ENCODE assay signal across 21 cellular contexts in the genomic region with DNA sequence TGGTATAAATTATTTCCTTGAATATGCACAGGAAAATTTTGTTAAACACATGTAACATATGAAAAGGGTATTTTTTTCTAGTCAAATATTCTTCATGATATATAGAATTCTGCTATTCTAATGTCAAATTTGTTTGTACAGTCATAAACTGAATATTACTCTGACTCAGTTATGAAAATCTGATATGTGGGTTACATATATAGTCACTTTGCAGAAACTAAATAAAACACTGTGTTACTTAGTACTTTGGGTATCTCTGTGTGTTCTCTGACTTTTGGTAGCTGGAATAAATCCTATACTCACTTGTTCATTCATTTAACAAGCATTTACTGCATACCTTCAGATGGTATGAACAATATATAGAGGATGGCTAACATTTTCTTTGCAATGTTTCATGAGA.
DNase-seq lines count a peak whose midpoint lies in the region; ATAC-seq, FAIRE-seq and TF ChIP-seq lines count a peak whose summit lies in the region.
"Had no signal": no experiment of that assay in that cellular context is flagged by ENCODE, and none has a peak within 500 bp of the region (broad histone marks: within the 10 kb centered on the region; RNA-seq: fewer than 3 reads in every experiment).

No MANE protein-coding gene starts in this region.

- peaks cover 27% of the 10 kb centered on the region for H3K4me1 ChIP-seq in cardiac muscle cell (ENCODE audit: low read depth)
- H3K4me1 ChIP-seq in left ventricle myocardium inferior: peaks cover 45% of the 10 kb centered on the region
- no peaks in the 10 kb centered on the region for H3K4me1 ChIP-seq in GM12878 (ENCODE audit: control insufficient read depth, insufficient read depth, low read length)
- H3K4me1 ChIP-seq in vagina: no peaks in the 10 kb centered on the region
- H3K4me1 ChIP-seq: A549 had no signal

- H3K4me3 ChIP-seq in cardiac muscle cell (no peak overlapping the region), left ventricle myocardium inferior (no peak overlapping the region), GM12878 (no peak overlapping the region), vagina (no peak overlapping the region), brain microvascular endothelial cell (ENCODE audit: low read depth, low read length) (no peak overlapping the region)
- H3K4me3 ChIP-seq: A549 had no signal

- DNase-seq in cardiac muscle cell (ENCODE audit: low read depth in 1 of 2, low spot score in 1 of 2): no peak
- DNase-seq in left ventricle myocardium inferior: no peak
- DNase-seq in GM12878 (ENCODE audit: low read depth, low spot score): no peak
- no peak for DNase-seq in vagina (ENCODE audit: extremely low spot score in 2 of 2)
- DNase-seq in activated T-cell treated with anti-CD3 and anti-CD28 coated beads for 4 hours: no peak
- no peak for DNase-seq in brain microvascular endothelial cell
- DNase-seq: AML-193; Caco-2; CD4-positive, alpha-beta T cell; GOT3; H7; HFFc6; KBM-7 had no signal

- SMC1A ChIA-PET in GM12878 (lab: Charles Lee; ENCODE audit: uncharacterized antibody, unreplicated experiment): interaction anchor here (1.3 kb wide), 1 partner anchor 10 kb away, joined by 3 read pairs; no protein-coding TSS in a partner anchor

- no peak overlapping the region for H2AFZ ChIP-seq in GM12878 (ENCODE audit: control insufficient read depth, low read depth, low read length)

- POLR2A ChIA-PET in GM12878 (lab: Charles Lee): no interaction called here

- RAD21 ChIA-PET in GM12878 (lab: Charles Lee; ENCODE audit: unreplicated experiment): no interaction called here

- no peak for ATAC-seq in GM12878
- ATAC-seq: A549, HCT116, HepG2 had no signal

- BruUV-seq in GM12878 (replicated peaks; lab: Mats Ljungman, UMichigan): no TSS peak

- TF ChIP-seq CTCF in cardiac muscle cell (IDR thresholded peaks at IDR 0.05; ENCODE audit: low read depth, low read length) (no peak), left ventricle myocardium inferior (IDR thresholded peaks at IDR 0.05; ENCODE audit: borderline replicate concordance) (no peak), GM12878 (IDR thresholded peaks at IDR 0.05 in 2 of 3, conservative IDR thresholded peaks at IDR 0.05 in 1 of 3; ENCODE audit: control insufficient read depth in 2 of 3, extremely low read depth in 1 of 3, insufficient read depth in 1 of 3, low read depth in 3 of 3, low read length in 3 of 3) (no peak), vagina (IDR thresholded peaks at IDR 0.05) (no peak), brain microvascular endothelial cell (IDR thresholded peaks at IDR 0.05; ENCODE audit: low read depth, low read length, missing control alignments) (no peak)

- H3K79me2 ChIP-seq in GM12878 (ENCODE audit: control insufficient read depth, insufficient read depth, low read length): no peaks in the 10 kb centered on the region

- no peaks in the 10 kb centered on the region for H4K20me1 ChIP-seq in GM12878 (ENCODE audit: control insufficient read depth, insufficient read depth)

- H3K4me2 ChIP-seq in GM12878 (ENCODE audit: control insufficient read depth, insufficient read depth): no peak overlapping the region
- H3K4me2 ChIP-seq: A549 had no signal

- H3K27me3 ChIP-seq in cardiac muscle cell (no peaks in the 10 kb centered on the region), left ventricle myocardium inferior (ENCODE audit: low read depth) (no peaks in the 10 kb centered on the region), GM12878 (replicated peaks in 1 of 2; ENCODE audit: control insufficient read depth in 2 of 2, insufficient read depth in 2 of 2, low read length in 1 of 2) (no peaks in the 10 kb centered on the region), vagina (no peaks in the 10 kb centered on the region), brain microvascular endothelial cell (replicated peaks) (no peaks in the 10 kb centered on the region)

- H3K27ac ChIP-seq in cardiac muscle cell: peak overlapping the region; percentile 83
- H3K27ac ChIP-seq in left ventricle myocardium inferior (replicated peaks): no peak overlapping the region
- no peak overlapping the region for H3K27ac ChIP-seq in GM12878 (ENCODE audit: control insufficient read depth, insufficient read depth)
- no peak overlapping the region for H3K27ac ChIP-seq in vagina
- no peak overlapping the region for H3K27ac ChIP-seq in brain microvascular endothelial cell
- H3K27ac ChIP-seq: 22Rv1, A549, C4-2B had no signal

- TF ChIP-seq RAD21 in GM12878 (IDR thresholded peaks at IDR 0.05; ENCODE audit: insufficient read depth, low read depth, low read length): no peak

- no peak for FAIRE-seq in GM12878 (lab: Jason Lieb, UNC)
- FAIRE-seq in islet of Langerhans (lab: Jason Lieb, UNC): peak; percentile 60
- FAIRE-seq: G401.6, HepG2, HTR-8/SVneo had no signal

- CTCF ChIA-PET in GM12878 (lab: Yijun Ruan, JAX): no interaction called here

- no peak for TF ChIP-seq EP300 in GM12878 (IDR thresholded peaks at IDR 0.05; ENCODE audit: borderline replicate concordance in 1 of 2, control insufficient read depth in 1 of 2, low read depth in 2 of 2, low read length in 2 of 2)

- in situ Hi-C loops in GM12878 (cut with MboI): no loop called here
- in situ Hi-C loops in brain microvascular endothelial cell (cut with HindIII; ENCODE audit: low pct_ligation_motif_present, low sequenced_read_pairs): no loop called here

- H3K36me3 ChIP-seq in cardiac muscle cell (no peaks in the 10 kb centered on the region), left ventricle myocardium inferior (no peaks in the 10 kb centered on the region), GM12878 (ENCODE audit: control insufficient read depth in 2 of 2, insufficient read depth in 2 of 2, low read length in 1 of 2) (peaks cover 0 to 1% of the 10 kb centered on the region in 2 experiments; a peak in 1 of 4 replicates), vagina (peaks cover 0 to 9% of the 10 kb centered on the region in 2 donors), brain microvascular endothelial cell (replicated peaks) (no peaks in the 10 kb centered on the region)

- intact Hi-C loops in left ventricle myocardium inferior (cut with micrococcal nuclease): no loop called here
- intact Hi-C loops in GM12878 (cut with micrococcal nuclease; ENCODE audit: unreplicated experiment): no loop called here
- intact Hi-C loops in vagina (cut with DNase I): no loop called here

- TF ChIP-seq POLR2A in GM12878 (IDR thresholded peaks at IDR 0.05; ENCODE audit: low read depth, low read length): no peak
- TF ChIP-seq POLR2A in vagina (IDR thresholded peaks at IDR 0.05): no peak

- no peaks in the 10 kb centered on the region for H3K9me3 ChIP-seq in cardiac muscle cell (ENCODE audit: low read depth)
- H3K9me3 ChIP-seq in left ventricle myocardium inferior (replicated peaks): no peaks in the 10 kb centered on the region
- no peaks in the 10 kb centered on the region for H3K9me3 ChIP-seq in GM12878 (replicated peaks; ENCODE audit: control insufficient read depth, insufficient read depth, low read length)
- H3K9me3 ChIP-seq in vagina: no peaks in the 10 kb centered on the region

- no peak overlapping the region for H3K9ac ChIP-seq in GM12878 (ENCODE audit: control insufficient read depth, insufficient read depth, low read length)

TF ChIP-seq in GM12878, 131 proteins besides CTCF, POLR2A, EP300 and RAD21:
- TF ChIP-seq MXI1 (IDR thresholded peaks at IDR 0.05; ENCODE audit: low read depth, low read length): no peak
- peak; percentile 42 for TF ChIP-seq JUNB (IDR thresholded peaks at IDR 0.05)
TF ChIP-seq in GM12878: peak in this region for 1.
